ENCODE assay signal across 8 cellular contexts in genomic region chr2:68943581-68944568, GRCh38. TPM values are rescaled to one million over a fixed set of nuclear protein-coding genes. Genes with fewer than 3 reads are reported as not detected.
DNase-seq lines count a peak whose midpoint lies in the region; ATAC-seq and TF ChIP-seq lines count a peak whose summit lies in the region.

No MANE protein-coding gene starts in this region.

- DNase-seq in GM10248 (ENCODE audit: extremely low spot score) (peak; percentile 55), OCI-M1 (lab: John Stamatoyannopoulos, UW) (peak; percentile 65), fibroblast of gingiva (ENCODE audit: low read depth) (peak; percentile 46), superior temporal gyrus (ENCODE audit: extremely low spot score) (peak; percentile 91)
- peak; percentile 39 for DNase-seq in activated T-cell treated with anti-CD3 and anti-CD28 coated beads, Interleukin-2, amount 50 U/mL, for 1 hour
- peak; percentile 23 to 62 (median 49) for DNase-seq in naive thymus-derived CD4-positive, alpha-beta T cell

- peak overlapping the region; percentile 59 for H2AFZ ChIP-seq in KMS-11 (ENCODE audit: low read depth)

- no peak overlapping the region for H3K4me3 Mint-ChIP-seq in naive thymus-derived CD4-positive, alpha-beta T cell

- no peak overlapping the region for H3K4me3 ChIP-seq in KMS-11 (IDR thresholded peaks at IDR 0.05; ENCODE audit: insufficient read depth, low read depth, low read length)
- no peak overlapping the region for H3K4me3 ChIP-seq in naive thymus-derived CD4-positive, alpha-beta T cell (ENCODE audit: low read length)

- peak overlapping the region in 1 of 9 donors; percentile 69 for H3K27ac Mint-ChIP-seq in naive thymus-derived CD4-positive, alpha-beta T cell

- H4K20me1 ChIP-seq in KMS-11 (ENCODE audit: insufficient read depth): no peaks in the 10 kb centered on the region

- intact Hi-C loops in naive thymus-derived CD4-positive, alpha-beta T cell (cut with micrococcal nuclease): loop anchor here (1.0 to 5.0 kb wide), 2 partner anchors 68 to 363 kb away; partner anchors contain the start of gene ANTXR1 (in 1 of the 2)

- peak; percentile 74 for ATAC-seq in naive thymus-derived CD4-positive, alpha-beta T cell
- no peak for ATAC-seq in GM18520 (IDR thresholded peaks at IDR 0.05; ENCODE audit: unreplicated experiment)

- no peaks in the 10 kb centered on the region for H3K36me3 Mint-ChIP-seq in naive thymus-derived CD4-positive, alpha-beta T cell

- CTCF ChIA-PET in GM10248 (lab: Yijun Ruan, JAX): interaction anchor here (0.9 to 3.8 kb wide), 48 partner anchors 9 to 621 kb away, joined by 3 to 55 read pairs (median 4); partner anchors contain the start of genes ARHGAP25, GKN2 and NFU1
- CTCF ChIA-PET in naive thymus-derived CD4-positive, alpha-beta T cell (lab: Charles Lee): interaction anchor here (0.6 to 2.3 kb wide), 10 partner anchors 8 to 1854 kb away, joined by 3 to 9 read pairs (median 4); partner anchors contain the start of gene GKN2

- no peak overlapping the region for H3K9ac ChIP-seq in KMS-11

- H3K27me3 ChIP-seq in KMS-11 (ENCODE audit: insufficient read depth, low read depth): no peaks in the 10 kb centered on the region
- H3K27me3 ChIP-seq in naive thymus-derived CD4-positive, alpha-beta T cell (ENCODE audit: control insufficient read depth in 2 of 2, insufficient read depth in 2 of 2, low read length in 2 of 2): peaks cover 0 to 4% of the 10 kb centered on the region in 2 donors

- no peak overlapping the region for H3K27ac ChIP-seq in KMS-11
- no peak overlapping the region for H3K27ac ChIP-seq in naive thymus-derived CD4-positive, alpha-beta T cell (ENCODE audit: low read depth, low read length)

- no peaks in the 10 kb centered on the region for H3K79me2 ChIP-seq in KMS-11 (ENCODE audit: insufficient read depth, low read depth)

- H3K36me3 ChIP-seq in KMS-11 (ENCODE audit: insufficient read depth): no peaks in the 10 kb centered on the region
- no peaks in the 10 kb centered on the region for H3K36me3 ChIP-seq in naive thymus-derived CD4-positive, alpha-beta T cell (ENCODE audit: control insufficient read depth in 2 of 3, insufficient read depth in 3 of 3, low read length in 3 of 3)

- TF ChIP-seq CTCF in GM10248 (IDR thresholded peaks at IDR 0.05; ENCODE audit: control extremely low read depth, extremely low read depth, low read depth, missing control alignments) (peak; percentile 62), KMS-11 (conservative IDR thresholded peaks at IDR 0.05; ENCODE audit: low read depth, low read length) (peak; percentile 92)

- no peak overlapping the region for H3K4me2 ChIP-seq in KMS-11

- peaks cover 14 to 67% (median 33%) of the 10 kb centered on the region in 5 donors for H3K27me3 Mint-ChIP-seq in naive thymus-derived CD4-positive, alpha-beta T cell

- H3K4me1 ChIP-seq in KMS-11 (ENCODE audit: low read depth, poor library complexity, severe bottlenecking): peaks cover 4% of the 10 kb centered on the region
- H3K4me1 ChIP-seq in naive thymus-derived CD4-positive, alpha-beta T cell (ENCODE audit: control insufficient read depth in 2 of 2, insufficient read depth in 2 of 2, low read length in 2 of 2): no peaks in the 10 kb centered on the region

- peaks cover 0 to 6% (median 2%) of the 10 kb centered on the region in 11 donors for H3K9me3 Mint-ChIP-seq in naive thymus-derived CD4-positive, alpha-beta T cell

- H3K4me1 Mint-ChIP-seq in naive thymus-derived CD4-positive, alpha-beta T cell: peaks cover 0 to 4% (median 0%) of the 10 kb centered on the region in 7 donors

- POLR2A ChIA-PET in GM10248 (lab: Yijun Ruan, JAX): interaction anchor here (0.6 kb wide), 1 partner anchor 512 kb away, joined by 4 read pairs; no protein-coding TSS in a partner anchor
- POLR2A ChIA-PET in naive thymus-derived CD4-positive, alpha-beta T cell (lab: Charles Lee): no interaction called here

- no peaks in the 10 kb centered on the region for H3K9me3 ChIP-seq in naive thymus-derived CD4-positive, alpha-beta T cell (ENCODE audit: control insufficient read depth in 2 of 3, low read length in 3 of 3)

RNA-seq across cellular contexts. Expression of gene GKN2, which starts 8.8 kb away (rescaled TPM):
- not detected for total RNA-seq in naive thymus-derived CD4-positive, alpha-beta T cell
- not detected for polyA plus RNA-seq in naive thymus-derived CD4-positive, alpha-beta T cell

RNA-seq across cellular contexts. Expression of gene GKN1, which starts 30.6 kb away (rescaled TPM):
- total RNA-seq in naive thymus-derived CD4-positive, alpha-beta T cell: not detected
- not detected for polyA plus RNA-seq in naive thymus-derived CD4-positive, alpha-beta T cell

Comparison
In these comparisons a context has a peak if more than half of its experiments do, and no peak if none do; other contexts are left out.
1. DNase-seq: peak in every context shown above with its lines; median percentile 91 in superior temporal gyrus; 65 in OCI-M1; 55 in GM10248; 49 in naive thymus-derived CD4-positive, alpha-beta T cell; 46 in fibroblast of gingiva; 39 in activated T-cell treated with anti-CD3 and anti-CD28 coated beads, Interleukin-2, amount 50 U/mL, for 1 hour.